Comparison of ENCODE assay signal across 8 cellular contexts in genomic region chr15:73926191-73927002, GRCh38. TPM values are rescaled to one million over a fixed set of nuclear protein-coding genes. Genes with fewer than 3 reads are reported as not detected.
DNase-seq lines count a peak whose midpoint lies in the region; ATAC-seq, FAIRE-seq and TF ChIP-seq lines count a peak whose summit lies in the region.

TSS of gene LOXL1 (plus strand) at chr15:73926462. CDS start at chr15:73926784, 322 bp downstream.

- in situ Hi-C loops in IMR-90 (cut with MboI; ENCODE audit: low sequenced_read_pairs) = no loop called here

- H3K4me1 ChIP-seq in IMR-90 (ENCODE audit: control insufficient read depth, insufficient read depth, low read length) (peaks cover 66% of the 10 kb centered on the region), gastroesophageal sphincter (peaks cover 20 to 100% (median 83%) of the 10 kb centered on the region in 3 donors)

- H4K20me1 ChIP-seq in IMR-90 (ENCODE audit: insufficient read depth, low read length) = peaks cover 32% of the 10 kb centered on the region

- peak within 1 kb of the TSS; percentile 100 for H3K14ac ChIP-seq in IMR-90 (replicated peaks; ENCODE audit: low read depth, low read length)

- no peaks in the 10 kb centered on the region for H3K36me3 Mint-ChIP-seq in CD4-positive, alpha-beta T cell (ENCODE audit: low read depth)
- no peaks in the 10 kb centered on the region for H3K36me3 Mint-ChIP-seq in activated CD8-positive, alpha-beta T cell treated with anti-CD3 and anti-CD28 coated beads, Interleukin-2, amount 10 ng/mL, durations not matched to agents 7 days and 5 days (ENCODE audit: low read depth)
- H3K36me3 Mint-ChIP-seq in nephron progenitor cell (ENCODE audit: low read depth) = no peaks in the 10 kb centered on the region

- H4K5ac ChIP-seq in IMR-90 (ENCODE audit: low read depth, low read length) = peak within 1 kb of the TSS; percentile 92

- peak within 1 kb of the TSS; percentile 98 for H2BK5ac ChIP-seq in IMR-90 (ENCODE audit: low read depth, low read length, poor library complexity, severe bottlenecking)

- intact Hi-C loops in CD4-positive, alpha-beta T cell (cut with DNase I, micrococcal nuclease) = loop anchor here (1.0 to 5.0 kb wide), 2 partner anchors 52 to 54 kb away; partner anchors contain the start of gene TBC1D21 (in 1 of the 2)
- intact Hi-C loops in IMR-90 (cut with micrococcal nuclease) = no loop called here

- H3K18ac ChIP-seq in IMR-90 (ENCODE audit: low read depth, low read length) = peak within 1 kb of the TSS; percentile 94

- peaks cover 38 to 82% of the 10 kb centered on the region in 2 experiments; a peak in 3 of 4 replicates for H3K79me1 ChIP-seq in IMR-90 (ENCODE audit: low read depth in 1 of 2, low read length in 2 of 2)

- peak within 1 kb of the TSS; percentile 89 for H2AFZ ChIP-seq in IMR-90 (replicated peaks; ENCODE audit: low read length, poor library complexity)

- H2BK20ac ChIP-seq in IMR-90 (ENCODE audit: low read depth, low read length) = peak within 1 kb of the TSS; percentile 97

- H3K9me3 Mint-ChIP-seq in CD4-positive, alpha-beta T cell = no peaks in the 10 kb centered on the region
- no peaks in the 10 kb centered on the region for H3K9me3 Mint-ChIP-seq in activated CD8-positive, alpha-beta T cell treated with anti-CD3 and anti-CD28 coated beads, Interleukin-2, amount 10 ng/mL, durations not matched to agents 7 days and 5 days (ENCODE audit: insufficient read depth)
- no peaks in the 10 kb centered on the region for H3K9me3 Mint-ChIP-seq in nephron progenitor cell

- H3K27me3 ChIP-seq in CD4-positive, alpha-beta T cell (ENCODE audit: control insufficient read depth, insufficient read depth, low read length) = no peaks in the 10 kb centered on the region
- H3K27me3 ChIP-seq in IMR-90 (ENCODE audit: control insufficient read depth, insufficient read depth, low read length) (no peaks in the 10 kb centered on the region), gastroesophageal sphincter (peaks cover 22% of the 10 kb centered on the region)

- H2BK15ac ChIP-seq in IMR-90 (ENCODE audit: low read depth, low read length) = peak within 1 kb of the TSS; percentile 100

- H4K8ac ChIP-seq in IMR-90 (ENCODE audit: low read depth in 2 of 2, low read length in 2 of 2) = peak within 1 kb of the TSS; percentile 98 to 99

- TF ChIP-seq EP300 in gastroesophageal sphincter (IDR thresholded peaks at IDR 0.05) = no peak

- H3K27ac ChIP-seq in CD4-positive, alpha-beta T cell (ENCODE audit: low read depth, low read length) = peak within 1 kb of the TSS; percentile 37
- H3K27ac ChIP-seq in IMR-90 (ENCODE audit: insufficient read depth, low read length) (peak within 1 kb of the TSS; percentile 96), gastroesophageal sphincter (peak within 1 kb of the TSS; percentile 83 to 97 (median 96))

- dilution Hi-C loops in IMR-90 (cut with HindIII; ENCODE audit: low sequenced_read_pairs, unreplicated experiment) = no loop called here

- no peaks in the 10 kb centered on the region for H3K27me3 Mint-ChIP-seq in CD4-positive, alpha-beta T cell
- no peaks in the 10 kb centered on the region for H3K27me3 Mint-ChIP-seq in activated CD8-positive, alpha-beta T cell treated with anti-CD3 and anti-CD28 coated beads, Interleukin-2, amount 10 ng/mL, durations not matched to agents 7 days and 5 days (ENCODE audit: low read depth)
- H3K27me3 Mint-ChIP-seq in nephron progenitor cell (ENCODE audit: low read depth, poor library complexity) = peaks cover 8% of the 10 kb centered on the region

- no peak for DNase-seq in CD4-positive, alpha-beta T cell
- DNase-seq in IMR-90 (peak; percentile 92), nephron progenitor cell (peak; percentile 64), GM19239 (ENCODE audit: insufficient read length, low spot score) (no peak)
- DNase-seq in activated CD8-positive, alpha-beta T cell treated with anti-CD3 and anti-CD28 coated beads, Interleukin-2, amount 10 ng/mL, durations not matched to agents 7 days and 5 days = no peak

- peak within 1 kb of the TSS; percentile 65 for H3K4me3 Mint-ChIP-seq in CD4-positive, alpha-beta T cell
- peak within 1 kb of the TSS; percentile 60 for H3K4me3 Mint-ChIP-seq in activated CD8-positive, alpha-beta T cell treated with anti-CD3 and anti-CD28 coated beads, Interleukin-2, amount 10 ng/mL, durations not matched to agents 7 days and 5 days
- peak within 1 kb of the TSS; percentile 74 for H3K4me3 Mint-ChIP-seq in nephron progenitor cell

- H2AK5ac ChIP-seq in IMR-90 (ENCODE audit: low read depth, low read length) = peak within 1 kb of the TSS; percentile 100

- CTCF ChIA-PET in CD4-positive, alpha-beta T cell (lab: Charles Lee) = interaction anchor here (2.1 to 2.2 kb wide), 2 partner anchors 18 to 25 kb away, joined by 11 to 14 read pairs; no protein-coding TSS in a partner anchor
- CTCF ChIA-PET in IMR-90 (lab: Yijun Ruan, JAX) = interaction anchor here (0.8 to 1.8 kb wide), 3 partner anchors 9 to 53 kb away, joined by 3 to 5 read pairs (median 4); partner anchors contain the start of gene TBC1D21
- CTCF ChIA-PET in activated CD8-positive, alpha-beta T cell treated with anti-CD3 and anti-CD28 coated beads, Interleukin-2, amount 10 ng/mL, durations not matched to agents 7 days and 5 days (lab: Charles Lee) = interaction anchor here (1.6 to 5.0 kb wide), 6 partner anchors 10 to 53 kb away, joined by 8 to 54 read pairs (median 12); partner anchors contain the start of gene TBC1D21

- WGBS in IMR-90 (ENCODE audit: extremely low coverage in 2 of 2, insufficient read length in 1 of 2), 2 experiments = 2% methylated on average over 20 of the region's 48 CpGs; no CpG with 5 or more reads in 1 of the 2 experiments
- WGBS in gastroesophageal sphincter (ENCODE audit: low coverage in 1 of 2), 2 donors = 33% methylated on average over 1 of the region's 48 CpGs; no CpG with 5 or more reads in 1 of the 2 donors

- peaks cover 46% of the 10 kb centered on the region for H3K9me1 ChIP-seq in IMR-90 (ENCODE audit: insufficient read depth, low read length)

- peak within 1 kb of the TSS; percentile 100 for H2BK120ac ChIP-seq in IMR-90 (ENCODE audit: low read depth, low read length)

- H4K91ac ChIP-seq in IMR-90 (ENCODE audit: insufficient read depth, low read depth, low read length) = peak within 1 kb of the TSS; percentile 100

- H3K27ac Mint-ChIP-seq in CD4-positive, alpha-beta T cell = peak within 1 kb of the TSS; percentile 85
- no peak within 1 kb of the TSS for H3K27ac Mint-ChIP-seq in activated CD8-positive, alpha-beta T cell treated with anti-CD3 and anti-CD28 coated beads, Interleukin-2, amount 10 ng/mL, durations not matched to agents 7 days and 5 days
- H3K27ac Mint-ChIP-seq in nephron progenitor cell = no peak within 1 kb of the TSS

- TF ChIP-seq CTCF in CD4-positive, alpha-beta T cell (IDR thresholded peaks at IDR 0.05) = no peak
- TF ChIP-seq CTCF in IMR-90 (conservative IDR thresholded peaks at IDR 0.05; ENCODE audit: low read depth, low read length) (no peak), gastroesophageal sphincter (IDR thresholded peaks at IDR 0.05) (peak in 2 of 4 experiments; percentile 2 to 13), nephron progenitor cell (IDR thresholded peaks at IDR 0.05) (no peak)

- H3K9ac ChIP-seq in IMR-90 (ENCODE audit: low read depth, low read length) = peak within 1 kb of the TSS; percentile 88

- peak within 1 kb of the TSS; percentile 73 for H3K4me3 ChIP-seq in IMR-90 (ENCODE audit: insufficient read depth, low read depth, low read length)
- peak within 1 kb of the TSS; percentile 69 to 79 for H3K4me3 ChIP-seq in gastroesophageal sphincter

- H3K9me3 ChIP-seq in CD4-positive, alpha-beta T cell (ENCODE audit: control insufficient read depth, low read length) = no peaks in the 10 kb centered on the region
- no peaks in the 10 kb centered on the region for H3K9me3 ChIP-seq in IMR-90 (ENCODE audit: control insufficient read depth, insufficient read depth, low read length)
- H3K9me3 ChIP-seq in gastroesophageal sphincter = no peaks in the 10 kb centered on the region

- FAIRE-seq in GM19239 (lab: Jason Lieb, UNC) = no peak

- no peak for ATAC-seq in CD4-positive, alpha-beta T cell (ENCODE audit: poor library complexity)
- ATAC-seq in IMR-90 (ENCODE audit: low read depth) (peak; percentile 53), gastroesophageal sphincter (peak; percentile 81), GM21737 (IDR thresholded peaks at IDR 0.05; ENCODE audit: unreplicated experiment) (no peak), GM18505 (IDR thresholded peaks at IDR 0.05; ENCODE audit: unreplicated experiment) (no peak)
- no peak for ATAC-seq in activated CD8-positive, alpha-beta T cell treated with anti-CD3 and anti-CD28 coated beads, Interleukin-2, amount 10 ng/mL, durations not matched to agents 7 days and 5 days

- H3K23ac ChIP-seq in IMR-90 (ENCODE audit: low read depth, low read length) = peak within 1 kb of the TSS; percentile 100

- peak within 1 kb of the TSS; percentile 88 for H3K4me2 ChIP-seq in IMR-90 (ENCODE audit: low read depth, low read length)

- H3K4me1 Mint-ChIP-seq in CD4-positive, alpha-beta T cell (ENCODE audit: low read depth) = peaks cover 45% of the 10 kb centered on the region
- H3K4me1 Mint-ChIP-seq in activated CD8-positive, alpha-beta T cell treated with anti-CD3 and anti-CD28 coated beads, Interleukin-2, amount 10 ng/mL, durations not matched to agents 7 days and 5 days (ENCODE audit: low read depth) = peaks cover 74% of the 10 kb centered on the region
- peaks cover 81% of the 10 kb centered on the region for H3K4me1 Mint-ChIP-seq in nephron progenitor cell

- POLR2A ChIA-PET in CD4-positive, alpha-beta T cell (lab: Charles Lee) = interaction anchor here (2.2 to 2.4 kb wide), 2 partner anchors 39 to 68 kb away, joined by 8 to 9 read pairs; partner anchors contain the start of gene PML
- POLR2A ChIA-PET in IMR-90 (lab: Charles Lee; ENCODE audit: unreplicated experiment) = interaction anchor here (0.6 kb wide), 1 partner anchor 294 kb away, joined by 3 read pairs; no protein-coding TSS in a partner anchor
- POLR2A ChIA-PET in activated CD8-positive, alpha-beta T cell treated with anti-CD3 and anti-CD28 coated beads, Interleukin-2, amount 10 ng/mL, durations not matched to agents 7 days and 5 days (lab: Charles Lee) = no interaction called here

- H3K56ac ChIP-seq in IMR-90 (ENCODE audit: extremely low read depth, insufficient read depth, low read length) = peak within 1 kb of the TSS; percentile 75

- peak; percentile 30; the same call in 1 of the 2 replicates for TF ChIP-seq RAD21 in IMR-90 (IDR thresholded peaks at IDR 0.05; ENCODE audit: low read length)

- H3K36me3 ChIP-seq in IMR-90 (ENCODE audit: control insufficient read depth, insufficient read depth, low read length) (no peaks in the 10 kb centered on the region), gastroesophageal sphincter (no peaks in the 10 kb centered on the region)

- peak within 1 kb of the TSS; percentile 100 for H3K4ac ChIP-seq in IMR-90 (ENCODE audit: low read depth, low read length)

- BruUV-seq in IMR-90 (replicated peaks; lab: Mats Ljungman, UMichigan) = TSS peak; percentile 78

- peak; percentile 89 for TF ChIP-seq POLR2A in IMR-90 (IDR thresholded peaks at IDR 0.05; ENCODE audit: low read depth, low read length)
- peak; percentile 70 to 82 for TF ChIP-seq POLR2A in gastroesophageal sphincter (IDR thresholded peaks at IDR 0.05)
- TF ChIP-seq POLR2A in GM18505 (IDR thresholded peaks at IDR 0.05; ENCODE audit: borderline replicate concordance, extremely low read depth, insufficient read depth, insufficient read length) = no peak

- peak within 1 kb of the TSS; percentile 99 for H2AK9ac ChIP-seq in IMR-90 (replicated peaks; ENCODE audit: low read depth, low read length, poor library complexity)

RNA-seq across cellular contexts. Expression of gene LOXL1, which starts in this region (rescaled TPM):
- total RNA-seq in CD4-positive, alpha-beta T cell = 1 to 10 TPM; 3.0 to 3.5 TPM
- total RNA-seq in IMR-90 (2012; rRNA removed) = 146 and 148 TPM in 2 replicates
- 311 and 332 TPM in 2 replicates for polyA plus RNA-seq in IMR-90 (2012; rRNA removed)
- polyA plus RNA-seq in IMR-90 (2012; cell fraction: cytosol; rRNA removed) = 118 and 403 TPM in 2 replicates
- 211 and 331 TPM in 2 replicates for polyA plus RNA-seq in IMR-90 (2012; cell fraction: nucleus; rRNA removed; ENCODE audit: low replicate concordance)
- total RNA-seq in activated CD8-positive, alpha-beta T cell treated with anti-CD3 and anti-CD28 coated beads, Interleukin-2, amount 10 ng/mL, durations not matched to agents 7 days and 5 days = 1 to 10 TPM; 5.9 to 8.4 TPM
- total RNA-seq in gastroesophageal sphincter = 10 to 100 TPM; 22.9 to 63.0 (median 34.5) TPM

Comparison
In these comparisons a context has a peak if more than half of its experiments do, and no peak if none do; other contexts are left out.
1. ATAC-seq: peak in IMR-90 (single experiment) and gastroesophageal sphincter (single experiment); none in CD4-positive, alpha-beta T cell (single experiment), activated CD8-positive, alpha-beta T cell treated with anti-CD3 and anti-CD28 coated beads, Interleukin-2, amount 10 ng/mL, durations not matched to agents 7 days and 5 days (single experiment), GM21737 (single experiment) and GM18505 (single experiment).
2. DNase-seq: peak in IMR-90 (single experiment) and nephron progenitor cell (single experiment); none in CD4-positive, alpha-beta T cell (0 of 10), activated CD8-positive, alpha-beta T cell treated with anti-CD3 and anti-CD28 coated beads, Interleukin-2, amount 10 ng/mL, durations not matched to agents 7 days and 5 days (single experiment) and GM19239 (single experiment).
3. H3K27ac ChIP-seq: peak in every context shown above with its lines; median percentile 96 in IMR-90; 96 in gastroesophageal sphincter; 37 in CD4-positive, alpha-beta T cell.
4. Peak in every context shown above with its lines, with median percentiles within 50 percentile points of each other: H3K4me3 Mint-ChIP-seq.